ENCODE assay signal across 8 cellular contexts in genomic region chr10:46565591-46566332, GRCh38. TPM values are rescaled to one million over a fixed set of nuclear protein-coding genes. Genes with fewer than 3 reads are reported as not detected.
DNase-seq lines count a peak whose midpoint lies in the region; ATAC-seq and TF ChIP-seq lines count a peak whose summit lies in the region.
"Not testable (repeated sequence)": the region's sequence is repeated elsewhere in the genome, so short reads cannot be mapped to it uniquely, and the experiment has no call there.

No MANE protein-coding gene starts in this region.

- not testable (repeated sequence) for H3K9me3 ChIP-seq in suprapubic skin

- TF ChIP-seq EP300 in suprapubic skin (IDR thresholded peaks at IDR 0.05) = not testable (repeated sequence)

- H3K36me3 ChIP-seq in suprapubic skin = not testable (repeated sequence)

- not testable (repeated sequence) for TF ChIP-seq POLR2A in suprapubic skin (IDR thresholded peaks at IDR 0.05)

- in situ Hi-C loops in SK-MEL-5 (cut with HindIII; ENCODE audit: low pct_unique_long_range_greater_than_20kb, low sequenced_read_pairs) = not testable (repeated sequence)

- not testable (repeated sequence) for H3K27me3 Mint-ChIP-seq in activated T-helper 2 cell treated with anti-CD3 and anti-CD28 coated beads, Interferon-gamma antibody, Interleukin-2, Interleukin-4, amounts not matched to agents 10 μg/mL and 5 μg/mL and 100 μg/mL, durations not matched to agents 14 hours and 24 hours and 36 hours (ENCODE audit: low read depth); natural killer cell (ENCODE audit: low read depth in 2 of 2)

- not testable (repeated sequence) for H3K4me3 ChIP-seq in suprapubic skin

- not testable (repeated sequence) for H3K27ac ChIP-seq in suprapubic skin

- H3K27ac Mint-ChIP-seq in activated T-helper 2 cell treated with anti-CD3 and anti-CD28 coated beads, Interferon-gamma antibody, Interleukin-2, Interleukin-4, amounts not matched to agents 10 μg/mL and 5 μg/mL and 100 μg/mL, durations not matched to agents 14 hours and 24 hours and 36 hours; natural killer cell: not testable (repeated sequence)

- H3K4me1 Mint-ChIP-seq in activated T-helper 2 cell treated with anti-CD3 and anti-CD28 coated beads, Interferon-gamma antibody, Interleukin-2, Interleukin-4, amounts not matched to agents 10 μg/mL and 5 μg/mL and 100 μg/mL, durations not matched to agents 14 hours and 24 hours and 36 hours (ENCODE audit: low read depth); natural killer cell: not testable (repeated sequence)

- ATAC-seq in natural killer cell = peak in 2 of 3 donors; percentile 58 to 86

- intact Hi-C loops in activated T-helper 2 cell treated with anti-CD3 and anti-CD28 coated beads, Interferon-gamma antibody, Interleukin-2, Interleukin-4, amounts not matched to agents 10 μg/mL and 5 μg/mL and 100 μg/mL, durations not matched to agents 14 hours and 24 hours and 36 hours (cut with micrococcal nuclease); natural killer cell (cut with micrococcal nuclease): not testable (repeated sequence)

- H3K4me3 Mint-ChIP-seq in activated T-helper 2 cell treated with anti-CD3 and anti-CD28 coated beads, Interferon-gamma antibody, Interleukin-2, Interleukin-4, amounts not matched to agents 10 μg/mL and 5 μg/mL and 100 μg/mL, durations not matched to agents 14 hours and 24 hours and 36 hours (ENCODE audit: low read depth); natural killer cell: not testable (repeated sequence)

- H3K27me3 ChIP-seq in suprapubic skin = not testable (repeated sequence)

- WGBS in suprapubic skin = 7% methylated on average over 4 of the region's 6 CpGs

- H3K9me3 Mint-ChIP-seq in activated T-helper 2 cell treated with anti-CD3 and anti-CD28 coated beads, Interferon-gamma antibody, Interleukin-2, Interleukin-4, amounts not matched to agents 10 μg/mL and 5 μg/mL and 100 μg/mL, durations not matched to agents 14 hours and 24 hours and 36 hours; natural killer cell: not testable (repeated sequence)

- H3K4me1 ChIP-seq in suprapubic skin = not testable (repeated sequence)

- not testable (repeated sequence) for TF ChIP-seq CTCF in natural killer cell (IDR thresholded peaks at IDR 0.05)
- peak; percentile 55 to 58 for TF ChIP-seq CTCF in suprapubic skin (IDR thresholded peaks at IDR 0.05)

- DNase-seq in ELF-1 (ENCODE audit: low read depth, low spot score) (peak; percentile 82), H4 (ENCODE audit: low spot score) (peak; percentile 64), M059J (ENCODE audit: low read depth) (peak; percentile 68), SK-MEL-5 (ENCODE audit: low read depth, low spot score) (peak; percentile 71), fibroblast of the conjunctiva (ENCODE audit: low read depth) (peak; percentile 71), suprapubic skin (ENCODE audit: low spot score in 2 of 2) (peak; percentile 71 to 81)
- DNase-seq in activated T-helper 2 cell treated with anti-CD3 and anti-CD28 coated beads, Interferon-gamma antibody, Interleukin-2, Interleukin-4, amounts not matched to agents 10 μg/mL and 5 μg/mL and 100 μg/mL, durations not matched to agents 14 hours and 24 hours and 36 hours (ENCODE audit: low spot score) = peak; percentile 44
- DNase-seq in natural killer cell = not testable (repeated sequence)

- H3K36me3 Mint-ChIP-seq in activated T-helper 2 cell treated with anti-CD3 and anti-CD28 coated beads, Interferon-gamma antibody, Interleukin-2, Interleukin-4, amounts not matched to agents 10 μg/mL and 5 μg/mL and 100 μg/mL, durations not matched to agents 14 hours and 24 hours and 36 hours (ENCODE audit: low read depth); natural killer cell: not testable (repeated sequence)

RNA-seq across cellular contexts. Expression of gene GPRIN2, which starts 9.3 kb away (rescaled TPM):
- total RNA-seq in H4 (2014; rRNA removed; shearing (Covaris generic)) = not detected in 2 replicates
- 0.10 and 1.6 TPM in 2 replicates for total RNA-seq in M059J (2014; rRNA removed; shearing (Covaris generic))
- not detected in 2 replicates for total RNA-seq in SK-MEL-5 (2014; rRNA removed; shearing (Covaris generic))
- polyA plus RNA-seq in SK-MEL-5 (2015; cell fraction: cytosol; rRNA removed) = not detected in 2 replicates
- polyA plus RNA-seq in SK-MEL-5 (2015; cell fraction: nucleus; rRNA removed) = 0.46 TPM in 1 of 2 replicates, not detected in the other
- total RNA-seq in activated T-helper 2 cell treated with anti-CD3 and anti-CD28 coated beads, Interferon-gamma antibody, Interleukin-2, Interleukin-4, amounts not matched to agents 10 μg/mL and 5 μg/mL and 100 μg/mL, durations not matched to agents 14 hours and 24 hours and 36 hours = not detected in 2 replicates
- not detected for total RNA-seq in natural killer cell
- 10 to 100 TPM; 32.8 to 61.2 (median 40.4) TPM for total RNA-seq in suprapubic skin

RNA-seq across cellular contexts. Expression of gene SYT15, which starts 13.2 kb away (rescaled TPM):
- total RNA-seq in H4 (2014; rRNA removed; shearing (Covaris generic)) = 0.17 and 3.0 TPM in 2 replicates
- 0.02 and 0.05 TPM in 2 replicates for total RNA-seq in M059J (2014; rRNA removed; shearing (Covaris generic))
- not detected in 2 replicates for total RNA-seq in SK-MEL-5 (2014; rRNA removed; shearing (Covaris generic))
- 0.04 and 0.27 TPM in 2 replicates for polyA plus RNA-seq in SK-MEL-5 (2015; cell fraction: cytosol; rRNA removed)
- polyA plus RNA-seq in SK-MEL-5 (2015; cell fraction: nucleus; rRNA removed) = 0.15 TPM in 1 of 2 replicates, not detected in the other
- 1.5 TPM in 2 replicates for total RNA-seq in activated T-helper 2 cell treated with anti-CD3 and anti-CD28 coated beads, Interferon-gamma antibody, Interleukin-2, Interleukin-4, amounts not matched to agents 10 μg/mL and 5 μg/mL and 100 μg/mL, durations not matched to agents 14 hours and 24 hours and 36 hours
- 1 to 10 TPM in 2 of 3 donors, under 1 TPM in 1; 1.00 to 2.0 (median 1.1) TPM for total RNA-seq in natural killer cell
- 1 to 10 TPM in 3 of 4 donors, under 1 TPM in 1; 0.26 to 4.0 (median 2.6) TPM for total RNA-seq in suprapubic skin

Comparison
In these comparisons a context has a peak if more than half of its experiments do, and no peak if none do; other contexts are left out.
1. RNA of gene GPRIN2, which starts 9.3 kb away (total RNA-seq): 32.8 to 61.2 TPM in suprapubic skin; 0.10 to 1.6 TPM in M059J, not detected in activated T-helper 2 cell treated with anti-CD3 and anti-CD28 coated beads, Interferon-gamma antibody, Interleukin-2, Interleukin-4, amounts not matched to agents 10 μg/mL and 5 μg/mL and 100 μg/mL, durations not matched to agents 14 hours and 24 hours and 36 hours, not detected in H4, not detected in SK-MEL-5 and not detected in natural killer cell; every median in the first group is over 10 times any median in the second.